Comparison of ENCODE assay signal across 1 cellular context in the genomic region with DNA sequence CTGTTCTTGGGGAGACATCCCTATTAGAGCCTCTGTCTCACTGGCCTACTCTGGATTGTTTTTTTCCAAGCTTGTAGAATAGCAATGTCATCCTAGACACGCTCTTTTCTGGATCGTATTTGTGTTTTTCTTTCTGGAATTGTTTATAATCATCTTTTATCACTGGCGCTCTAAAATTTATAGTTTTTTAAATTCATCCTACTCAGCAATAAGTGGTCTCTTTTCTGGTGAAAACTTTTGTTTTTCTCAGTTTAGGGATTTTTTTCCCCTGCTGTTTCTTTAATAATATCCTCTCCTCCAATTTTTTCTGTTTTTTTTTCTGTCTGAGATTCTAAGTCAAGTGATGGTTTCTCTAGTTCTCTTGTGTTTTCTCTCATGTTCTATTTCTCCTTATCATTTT.
TF ChIP-seq lines count a peak whose summit lies in the region.

No MANE protein-coding gene starts in this region.

TF ChIP-seq in SK-N-SH treated with all-trans-retinoic acid at 6 μM for 48 hours, 23 proteins besides CTCF, POLR2A, EP300 and RAD21 (continued from another document):
- TF ChIP-seq, protein P1, sequence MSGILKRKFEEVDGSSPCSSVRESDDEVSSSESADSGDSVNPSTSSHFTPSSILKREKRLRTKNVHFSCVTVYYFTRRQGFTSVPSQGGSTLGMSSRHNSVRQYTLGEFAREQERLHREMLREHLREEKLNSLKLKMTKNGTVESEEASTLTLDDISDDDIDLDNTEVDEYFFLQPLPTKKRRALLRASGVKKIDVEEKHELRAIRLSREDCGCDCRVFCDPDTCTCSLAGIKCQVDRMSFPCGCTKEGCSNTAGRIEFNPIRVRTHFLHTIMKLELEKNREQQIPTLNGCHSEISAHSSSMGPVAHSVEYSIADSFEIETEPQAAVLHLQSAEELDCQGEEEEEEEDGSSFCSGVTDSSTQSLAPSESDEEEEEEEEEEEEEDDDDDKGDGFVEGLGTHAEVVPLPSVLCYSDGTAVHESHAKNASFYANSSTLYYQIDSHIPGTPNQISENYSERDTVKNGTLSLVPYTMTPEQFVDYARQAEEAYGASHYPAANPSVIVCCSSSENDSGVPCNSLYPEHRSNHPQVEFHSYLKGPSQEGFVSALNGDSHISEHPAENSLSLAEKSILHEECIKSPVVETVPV (CRISPR knock-in tag; IDR thresholded peaks at IDR 0.05): no peak
